10 cellular contexts compared by ENCODE assay signal in genomic region chr22:43504068-43504467, GRCh38.
"Had no signal": no experiment of that assay in that cellular context is flagged by ENCODE, and none has a peak within 500 bp of the region (broad histone marks: within the 10 kb centered on the region; RNA-seq: fewer than 3 reads in every experiment).

No MANE protein-coding gene starts in this region.

- H3K4me3 Mint-ChIP-seq: GM23338, HFFc6 had no signal

- H3K4me2 ChIP-seq: GM23338 had no signal

- H3K4me3 ChIP-seq: GM23248, GM23338, HAP-1 had no signal

- DNase-seq: GM23248, GOT3, H7, HCEC 1CT, HFFc6 had no signal

- H3K27ac ChIP-seq: GM23248 had no signal

- H3K4me1 ChIP-seq: HAP-1 had no signal

- H3K4me1 Mint-ChIP-seq: GM23338 had no signal

- H3K36me3 ChIP-seq: HAP-1 had no signal

- H3K9ac ChIP-seq: GM23248 had no signal

- FAIRE-seq: H1, H54 had no signal

- ATAC-seq: GM23338, HCT116 had no signal

- H2AFZ ChIP-seq: GM23248, GM23338 had no signal

- H3K9me3 ChIP-seq: HAP-1 had no signal

- H3K27ac Mint-ChIP-seq: GM23338, HFFc6 had no signal
